Comparison of ENCODE assay signal across 8 cellular contexts in the genomic region with DNA sequence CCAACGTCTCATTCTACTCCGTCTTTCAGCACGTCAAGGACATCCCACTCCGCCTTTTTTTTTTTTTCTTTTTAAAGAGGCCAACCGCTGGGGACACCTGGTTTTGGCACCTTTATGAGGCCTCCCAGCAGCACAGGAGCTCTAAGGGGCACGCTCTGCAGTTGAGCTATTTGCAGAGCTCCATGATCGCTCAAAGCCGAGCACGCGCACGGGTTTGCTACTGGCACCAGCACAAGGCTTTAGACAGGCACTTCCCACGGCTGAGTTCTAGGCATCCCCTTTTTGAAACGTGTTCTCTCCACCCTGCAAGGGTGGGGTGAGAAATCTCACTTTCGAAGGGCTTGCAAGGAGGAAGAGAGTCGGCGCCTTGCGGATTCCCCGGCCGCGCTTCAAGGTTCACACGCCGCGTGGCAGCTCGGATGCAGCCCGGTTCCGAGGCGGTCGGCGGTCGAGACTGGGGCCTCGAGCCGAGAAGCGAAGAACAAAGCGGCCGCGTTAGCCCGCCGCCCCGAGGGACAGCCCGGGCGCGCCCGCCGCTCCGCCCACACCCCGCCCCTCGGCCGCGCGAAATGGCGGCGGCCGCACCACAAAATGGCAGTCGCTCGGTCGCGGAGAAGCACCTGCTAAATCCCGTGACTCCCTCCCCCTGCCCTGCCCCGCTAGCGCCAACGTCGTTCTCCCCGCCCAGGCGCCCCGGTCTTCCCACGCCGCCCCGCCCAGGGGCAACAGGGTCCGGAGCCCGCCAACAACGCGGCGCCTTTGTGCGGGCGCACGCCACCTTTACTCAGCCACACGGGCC. TPM values are rescaled to one million over a fixed set of nuclear protein-coding genes. Genes with fewer than 3 reads are reported as not detected.
A peak's percentile ranks its signal among the peaks of the same experiment; 100 is the strongest.
DNase-seq lines count a peak whose midpoint lies in the region; ATAC-seq and TF ChIP-seq lines count a peak whose summit lies in the region.

No MANE protein-coding gene starts in this region.

- H3K4me3 ChIP-seq in CD8-positive, alpha-beta T cell (ENCODE audit: low read depth, low read length) = peak overlapping the region; percentile 83
- H3K4me3 ChIP-seq in effector memory CD4-positive, alpha-beta T cell (ENCODE audit: insufficient read depth, low read depth, low read length, poor library complexity, severe bottlenecking) = peak overlapping the region; percentile 92
- H3K4me3 ChIP-seq in mesendoderm (ENCODE audit: low read length) = peak overlapping the region; percentile 90

- peaks cover 13% of the 10 kb centered on the region for H3K36me3 Mint-ChIP-seq in CD8-positive, alpha-beta T cell

- peak overlapping the region; percentile 83 for H3K27ac ChIP-seq in CD8-positive, alpha-beta T cell (ENCODE audit: low read depth, low read length)
- H3K27ac ChIP-seq in effector memory CD4-positive, alpha-beta T cell (ENCODE audit: insufficient read depth, low read length, poor library complexity, severe bottlenecking) = peak overlapping the region; percentile 99
- peak overlapping the region; percentile 100 for H3K27ac ChIP-seq in mesendoderm (ENCODE audit: low read depth, low read length)

- POLR2A ChIA-PET in CD8-positive, alpha-beta T cell (lab: Charles Lee) = interaction anchor here (0.6 to 8.6 kb wide), 19 partner anchors 10 to 518 kb away, joined by 3 to 235 read pairs (median 4); partner anchors contain the start of genes FBXO42, SPEN and ZBTB17

- no peak overlapping the region for H2BK15ac ChIP-seq in mesendoderm (replicated peaks; ENCODE audit: low read depth)

- intact Hi-C loops in CD8-positive, alpha-beta T cell (cut with DNase I, micrococcal nuclease) = loop anchor here (1.0 to 10.0 kb wide), 9 partner anchors 13 to 1070 kb away; partner anchors contain the start of genes SPEN (in 2 of the 2), DDI2 (in 1 of the 2), DNAJC16 (in 1 of the 2) and FBXO42 (in 1 of the 2)

- H2BK120ac ChIP-seq in mesendoderm (ENCODE audit: low read depth, low read length) = peak overlapping the region; percentile 96

- no peaks in the 10 kb centered on the region for H3K9me3 ChIP-seq in CD8-positive, alpha-beta T cell (ENCODE audit: low read length)
- no peaks in the 10 kb centered on the region for H3K9me3 ChIP-seq in effector memory CD4-positive, alpha-beta T cell (ENCODE audit: control insufficient read depth, low read length)

- no peak for TF ChIP-seq CTCF in CD8-positive, alpha-beta T cell (IDR thresholded peaks at IDR 0.05)
- no peak for TF ChIP-seq CTCF in GM20000 (IDR thresholded peaks at IDR 0.05; ENCODE audit: extremely low read depth, missing control alignments)

- no peaks in the 10 kb centered on the region for H3K79me1 ChIP-seq in mesendoderm (ENCODE audit: low read length)

- no peaks in the 10 kb centered on the region for H3K79me2 ChIP-seq in mesendoderm (ENCODE audit: control insufficient read depth, insufficient read depth, low read length)

- peak overlapping the region; percentile 100 for H3K4ac ChIP-seq in mesendoderm (ENCODE audit: low read depth, low read length)

- H4K8ac ChIP-seq in mesendoderm (ENCODE audit: low read depth, low read length) = peak overlapping the region; percentile 78

- H2BK5ac ChIP-seq in mesendoderm (ENCODE audit: low read length) = peak overlapping the region; percentile 60

- H3K27ac Mint-ChIP-seq in CD8-positive, alpha-beta T cell = peak overlapping the region; percentile 99

- H3K4me1 ChIP-seq in CD8-positive, alpha-beta T cell (ENCODE audit: insufficient read depth, low read length) = peaks cover 23% of the 10 kb centered on the region
- H3K4me1 ChIP-seq in effector memory CD4-positive, alpha-beta T cell (ENCODE audit: control insufficient read depth, insufficient read depth, low read length, poor library complexity, severe bottlenecking) = peaks cover 3% of the 10 kb centered on the region
- H3K4me1 ChIP-seq in mesendoderm (ENCODE audit: control insufficient read depth, low read depth, low read length) = no peaks in the 10 kb centered on the region

- WGBS in mesendoderm (ENCODE audit: extremely low coverage, insufficient coverage, low lambda C conversion rate) = no CpG with 5 or more reads among the region's 77 CpGs

- no peaks in the 10 kb centered on the region for H3K9me3 Mint-ChIP-seq in CD8-positive, alpha-beta T cell

- peak overlapping the region; percentile 43 for H2AK5ac ChIP-seq in mesendoderm (ENCODE audit: low read length)

- H3K4me1 Mint-ChIP-seq in CD8-positive, alpha-beta T cell (ENCODE audit: low read depth) = peaks cover 29% of the 10 kb centered on the region

- H3K56ac ChIP-seq in mesendoderm (ENCODE audit: low read length) = peak overlapping the region; percentile 98

- no peaks in the 10 kb centered on the region for H3K27me3 Mint-ChIP-seq in CD8-positive, alpha-beta T cell (ENCODE audit: low read depth)

- peak overlapping the region; percentile 99 for H3K18ac ChIP-seq in mesendoderm (ENCODE audit: low read length)

- DNase-seq in CD8-positive, alpha-beta T cell = peak; percentile 70 to 91 (median 85)
- DNase-seq in GM20000 (ENCODE audit: low spot score) = peak; percentile 86
- peak; percentile 91 for DNase-seq in HT1080 (ENCODE audit: low read depth)
- DNase-seq in NK-92 treated with Interleukin-12 subunit alpha and Interleukin-12 subunit beta, amount 100 ng/mL, for 24 hours (lab: John Stamatoyannopoulos, UW) = peak; percentile 85
- peak; percentile 71 to 82 for DNase-seq in activated CD8-positive, alpha-beta memory T cell treated with anti-CD3 and anti-CD28 coated beads for 4 hours (ENCODE audit: low read depth in 2 of 2)
- DNase-seq in effector memory CD4-positive, alpha-beta T cell = peak; percentile 81 to 86 (median 81)
- DNase-seq in mesendoderm = peak; percentile 95
- DNase-seq in stimulated activated CD8-positive, alpha-beta memory T cell treated with anti-CD3 and anti-CD28 coated beads, Interleukin-12 subunit alpha, Interleukin-12 subunit beta, amount 100 ng/mL, for 4 hours (ENCODE audit: low read depth) = peak; percentile 84

- H3K36me3 ChIP-seq in CD8-positive, alpha-beta T cell (ENCODE audit: insufficient read depth, low read length) = no peaks in the 10 kb centered on the region
- no peaks in the 10 kb centered on the region for H3K36me3 ChIP-seq in effector memory CD4-positive, alpha-beta T cell (ENCODE audit: control insufficient read depth, insufficient read depth, low read length)
- no peaks in the 10 kb centered on the region for H3K36me3 ChIP-seq in mesendoderm (ENCODE audit: control insufficient read depth, insufficient read depth, low read length)

- CTCF ChIA-PET in CD8-positive, alpha-beta T cell (lab: Charles Lee) = interaction anchor here (1.2 to 2.0 kb wide), 3 partner anchors 13 to 19 kb away, joined by 3 to 19 read pairs (median 9); partner anchors contain the start of gene SPEN

- peak overlapping the region; percentile 96 for H3K9ac ChIP-seq in mesendoderm (ENCODE audit: low read length)

- peak; percentile 50 for ATAC-seq in CD8-positive, alpha-beta T cell

- H3K23ac ChIP-seq in mesendoderm (ENCODE audit: low read length) = no peak overlapping the region

- H4K5ac ChIP-seq in mesendoderm (ENCODE audit: low read length) = peak overlapping the region; percentile 77

- peak overlapping the region; percentile 94 for H3K4me2 ChIP-seq in mesendoderm (ENCODE audit: low read length)

- no peaks in the 10 kb centered on the region for H3K27me3 ChIP-seq in CD8-positive, alpha-beta T cell (ENCODE audit: insufficient read depth, low read length)
- no peaks in the 10 kb centered on the region for H3K27me3 ChIP-seq in effector memory CD4-positive, alpha-beta T cell (replicated peaks; ENCODE audit: control insufficient read depth, insufficient read depth, low read length, poor library complexity, severe bottlenecking)
- no peaks in the 10 kb centered on the region for H3K27me3 ChIP-seq in mesendoderm (ENCODE audit: insufficient read depth, low read length, poor library complexity)

- H3K4me3 Mint-ChIP-seq in CD8-positive, alpha-beta T cell = peak overlapping the region; percentile 96

RNA-seq across cellular contexts. Expression of gene SPEN, which starts 12.9 kb away (rescaled TPM):
- total RNA-seq in CD8-positive, alpha-beta T cell = 10 to 100 TPM; 85.9 to 87.3 TPM
- 13.7 and 15.3 TPM in 2 replicates for total RNA-seq in HT1080 (2014; rRNA removed; shearing (Covaris generic))
- polyA plus RNA-seq in HT1080 (2015; cell fraction: cytosol; rRNA removed) = 10.3 and 11.1 TPM in 2 replicates
- 31.5 and 32.8 TPM in 2 replicates for polyA plus RNA-seq in HT1080 (2015; cell fraction: nucleus; rRNA removed)
- polyA plus RNA-seq in mesendoderm (2013, experiment 1 of 2) = 15.8 TPM
- 15.8 TPM for polyA plus RNA-seq in mesendoderm (2013, experiment 2 of 2)

RNA-seq across cellular contexts. Expression of gene UQCRHL, which starts 27.2 kb away (rescaled TPM):
- total RNA-seq in CD8-positive, alpha-beta T cell = under 1 TPM; 0.53 to 0.81 TPM
- total RNA-seq in HT1080 (2014; rRNA removed; shearing (Covaris generic)) = 12.4 and 31.0 TPM in 2 replicates
- polyA plus RNA-seq in HT1080 (2015; cell fraction: cytosol; rRNA removed) = 4.0 and 6.9 TPM in 2 replicates
- 0.84 and 1.4 TPM in 2 replicates for polyA plus RNA-seq in HT1080 (2015; cell fraction: nucleus; rRNA removed)
- 3.9 TPM for polyA plus RNA-seq in mesendoderm (2013, experiment 1 of 2)
- 4.1 TPM for polyA plus RNA-seq in mesendoderm (2013, experiment 2 of 2)

Comparison
In these comparisons a context has a peak if more than half of its experiments do, and no peak if none do; other contexts are left out.
1. Peak in every context shown above with its lines: DNase-seq, ATAC-seq, H3K4me3 ChIP-seq and H3K27ac ChIP-seq.